8 cellular contexts compared by ENCODE assay signal in the genomic region with DNA sequence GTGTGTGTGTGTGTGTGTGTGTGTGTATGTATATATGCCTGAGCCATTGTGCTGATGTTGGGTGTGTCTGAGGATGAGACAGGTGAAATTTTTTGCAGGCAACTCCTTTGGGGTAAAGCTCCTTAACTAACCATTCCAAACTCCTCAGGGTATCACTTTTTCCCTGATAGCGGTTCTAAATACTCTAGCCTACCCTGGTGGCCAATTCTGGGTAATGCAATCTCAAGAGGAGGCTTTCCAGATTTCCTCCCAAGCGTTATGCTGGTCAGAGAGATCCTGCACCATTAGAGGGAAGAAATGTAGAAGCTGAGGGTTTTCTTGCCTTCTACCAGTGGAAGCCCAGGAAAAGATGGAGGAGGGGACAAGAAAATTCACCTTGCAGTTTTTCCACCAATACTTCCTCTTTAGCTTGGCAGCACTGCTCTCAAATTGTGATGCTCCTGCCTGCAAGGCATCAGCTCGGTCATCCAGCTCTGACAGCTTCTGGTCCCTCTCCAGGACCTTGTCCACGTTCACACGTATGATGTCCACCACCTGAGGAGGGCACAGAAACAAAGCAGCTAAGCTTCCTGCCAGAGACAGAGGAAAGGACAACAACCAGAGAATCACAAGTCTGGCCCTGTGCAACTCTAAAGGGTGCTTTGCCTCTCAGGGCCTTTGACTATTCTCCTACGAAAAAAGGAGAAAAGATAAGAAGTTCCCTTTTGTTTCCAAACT. TPM values are rescaled to one million over a fixed set of nuclear protein-coding genes. Genes with fewer than 3 reads are reported as not detected.
A peak's percentile ranks its signal among the peaks of the same experiment; 100 is the strongest.
DNase-seq lines count a peak whose midpoint lies in the region; ATAC-seq and TF ChIP-seq lines count a peak whose summit lies in the region.

No MANE protein-coding gene starts in this region.

- no peaks in the 10 kb centered on the region for H3K9me3 ChIP-seq in BE2C

- peaks cover 37% of the 10 kb centered on the region for H3K36me3 ChIP-seq in BE2C

- TF ChIP-seq CTCF in BE2C (IDR thresholded peaks at IDR 0.05; ENCODE audit: low read depth, low read length) (peak; percentile 97), GM12872 (IDR thresholded peaks at IDR 0.05; ENCODE audit: insufficient read depth, low read depth, low read length) (peak; percentile 93)

- ATAC-seq in GM18498 (IDR thresholded peaks at IDR 0.05; ENCODE audit: unreplicated experiment), result no peak
- ATAC-seq in HG03159 (IDR thresholded peaks at IDR 0.05; ENCODE audit: unreplicated experiment), result no peak

- H3K27me3 ChIP-seq in BE2C, result no peaks in the 10 kb centered on the region

- no peak overlapping the region for H3K4me3 ChIP-seq in BE2C (ENCODE audit: low read depth, low read length)

- peaks cover 4% of the 10 kb centered on the region; the same call in 1 of the 2 replicates for H3K4me1 ChIP-seq in BE2C

- peak; percentile 61 for DNase-seq in BE2C
- DNase-seq in NCI-H2107 (lab: John Stamatoyannopoulos, UW), result peak; percentile 78
- DNase-seq in activated CD4-positive, alpha-beta T cell treated with anti-CD3 and anti-CD28 coated beads, Interleukin-2, amount 50 U/mL, for 1 hour, result peak; percentile 36
- DNase-seq in fibroblast of the conjunctiva (ENCODE audit: low read depth), result peak; percentile 62
- peak; percentile 24 for DNase-seq in non-pigmented ciliary epithelial cell (ENCODE audit: low read depth)

RNA-seq across cellular contexts. Expression of gene VAMP1, which starts 4.9 kb away (rescaled TPM):
- 4.2 TPM for polyA plus RNA-seq in BE2C (2012; ENCODE audit: insufficient read depth, insufficient read length, low read depth)

RNA-seq across cellular contexts. Expression of gene TAPBPL, which starts 13.8 kb away (rescaled TPM):
- polyA plus RNA-seq in BE2C (2012; ENCODE audit: insufficient read depth, insufficient read length, low read depth), result 9.8 TPM

RNA-seq across cellular contexts. Expression of gene CD27, which starts 20.9 kb away (rescaled TPM):
- polyA plus RNA-seq in BE2C (2012; ENCODE audit: insufficient read depth, insufficient read length, low read depth), result 2.4 TPM

RNA-seq across cellular contexts. Expression of gene MRPL51, which starts 27.4 kb away (rescaled TPM):
- polyA plus RNA-seq in BE2C (2012; ENCODE audit: insufficient read depth, insufficient read length, low read depth), result 231 TPM

RNA-seq across cellular contexts. Expression of gene NCAPD2, which starts 28.3 kb away (rescaled TPM):
- polyA plus RNA-seq in BE2C (2012; ENCODE audit: insufficient read depth, insufficient read length, low read depth), result 41.8 TPM

Comparison
In these comparisons a context has a peak if more than half of its experiments do, and no peak if none do; other contexts are left out.
1. DNase-seq: peak in every context shown above with its lines; median percentile 78 in NCI-H2107; 62 in fibroblast of the conjunctiva; 61 in BE2C; 36 in activated CD4-positive, alpha-beta T cell treated with anti-CD3 and anti-CD28 coated beads, Interleukin-2, amount 50 U/mL, for 1 hour; 24 in non-pigmented ciliary epithelial cell.